16 cellular contexts compared by ENCODE assay signal in the genomic region with DNA sequence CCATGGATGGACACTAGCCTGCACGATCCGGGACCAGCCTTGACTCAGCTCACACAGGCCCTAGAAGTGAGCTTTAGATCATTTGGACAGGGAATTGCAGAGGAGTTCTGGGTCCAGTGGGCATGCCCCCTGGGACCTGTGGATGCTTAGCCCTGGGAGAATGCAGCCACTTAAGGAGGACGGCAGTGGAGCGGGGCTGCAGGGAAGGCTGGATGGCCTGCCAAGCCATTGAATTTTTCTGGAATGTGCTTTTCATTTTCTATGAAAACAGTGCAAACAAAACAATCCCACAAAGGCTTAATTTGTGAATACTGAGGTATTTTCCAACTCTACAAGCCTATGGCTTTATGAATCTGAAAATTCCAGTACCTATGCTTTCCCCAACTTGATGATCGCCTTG.
A peak's percentile ranks its signal among the peaks of the same experiment; 100 is the strongest.
DNase-seq lines count a peak whose midpoint lies in the region; ATAC-seq and TF ChIP-seq lines count a peak whose summit lies in the region.
"Had no signal": no experiment of that assay in that cellular context is flagged by ENCODE, and none has a peak within 500 bp of the region (broad histone marks: within the 10 kb centered on the region; RNA-seq: fewer than 3 reads in every experiment).

No MANE protein-coding gene starts in this region.

- H2AK5ac ChIP-seq in trophoblast cell (ENCODE audit: low read length) = peak overlapping the region; percentile 43
- no peak overlapping the region for H2AK5ac ChIP-seq in neuronal stem cell (ENCODE audit: low read depth, low read length)

- H3K4me1 Mint-ChIP-seq in CD14-positive monocyte = peaks cover 51% of the 10 kb centered on the region

- H3K9me3 ChIP-seq in RWPE2 (ENCODE audit: severe bottlenecking) (no peaks in the 10 kb centered on the region), trophoblast cell (ENCODE audit: insufficient read depth, low read depth, low read length) (no peaks in the 10 kb centered on the region), neuronal stem cell (replicated peaks in 1 of 2; ENCODE audit: control insufficient read depth in 2 of 2, insufficient read depth in 1 of 2, low read depth in 1 of 2, low read length in 2 of 2) (no peaks in the 10 kb centered on the region)
- H3K9me3 ChIP-seq: A549 had no signal

- H3K36me3 ChIP-seq in RWPE2 (ENCODE audit: low read depth) (no peaks in the 10 kb centered on the region), trophoblast cell (ENCODE audit: control insufficient read depth in 1 of 2, insufficient read depth in 2 of 2, low read length in 2 of 2) (peaks cover 2% of the 10 kb centered on the region in 2 experiments), neuronal stem cell (replicated peaks in 1 of 2; ENCODE audit: control insufficient read depth in 2 of 2, insufficient read depth in 2 of 2, low read length in 2 of 2) (no peaks in the 10 kb centered on the region)

- H2BK15ac ChIP-seq in neuronal stem cell (ENCODE audit: low read length) = no peak overlapping the region

- peaks cover 2 to 7% (median 4%) of the 10 kb centered on the region in 3 donors for H3K27me3 Mint-ChIP-seq in CD14-positive monocyte (ENCODE audit: low read depth in 3 of 3)

- no CpG with 5 or more reads among the region's 5 CpGs for WGBS in trophoblast cell (ENCODE audit: extremely low coverage, insufficient coverage, insufficient read length)
- no CpG with 5 or more reads among the region's 5 CpGs for WGBS in neuronal stem cell (ENCODE audit: extremely low coverage in 2 of 2, insufficient read length in 2 of 2, insufficient replicate concordance in 1 of 2), 2 donors

- peak overlapping the region in 1 of 2 donors; percentile 52 for H3K4me3 Mint-ChIP-seq in CD14-positive monocyte
- H3K4me3 Mint-ChIP-seq: CD4-positive, alpha-beta memory T cell had no signal

- H3K27ac Mint-ChIP-seq in CD14-positive monocyte = peak overlapping the region in 5 of 7 donors; percentile 40 to 91 (median 75)
- H3K27ac Mint-ChIP-seq: CD4-positive, alpha-beta memory T cell had no signal

- TF ChIP-seq CTCF in CD14-positive monocyte (IDR thresholded peaks at IDR 0.05) (no peak), RWPE2 (IDR thresholded peaks at IDR 0.05; ENCODE audit: poor library complexity, severe bottlenecking) (no peak), GM20000 (IDR thresholded peaks at IDR 0.05; ENCODE audit: extremely low read depth, missing control alignments) (no peak)

- DNase-seq in CD14-positive monocyte (ENCODE audit: low spot score) (no peak), RWPE2 (ENCODE audit: low spot score) (no peak), fibroblast of peridontal ligament (ENCODE audit: extremely low read depth) (peak; percentile 54), trophoblast cell (no peak), GM20000 (ENCODE audit: low spot score) (no peak), neuronal stem cell (ENCODE audit: low spot score) (no peak), iPS-NIHi11 (ENCODE audit: low spot score) (no peak)
- DNase-seq: CD4-positive, alpha-beta memory T cell; DND-41; GF-D8; NCI-H1417; NCI-H2029 treated with DMSO at 0.1 percent for 48 hours; NCI-H510A treated with DMSO at 0.1 percent for 48 hours; SIG-M5 had no signal

- no peaks in the 10 kb centered on the region for H3K36me3 Mint-ChIP-seq in CD14-positive monocyte
- H3K36me3 Mint-ChIP-seq: CD4-positive, alpha-beta memory T cell had no signal

- no peak for ATAC-seq in RWPE2 (ENCODE audit: low read depth)
- no peak for ATAC-seq in GM18858 (IDR thresholded peaks at IDR 0.05; ENCODE audit: unreplicated experiment)
- ATAC-seq: A549 had no signal

- H3K9ac ChIP-seq in trophoblast cell (ENCODE audit: low read length) = no peak overlapping the region
- H3K9ac ChIP-seq in neuronal stem cell (ENCODE audit: low read depth, low read length, poor library complexity) = no peak overlapping the region

- intact Hi-C loops in CD14-positive monocyte (cut with micrococcal nuclease) = no loop called here

- H3K79me1 ChIP-seq in trophoblast cell (ENCODE audit: low read length) (peaks cover 20% of the 10 kb centered on the region), neuronal stem cell (ENCODE audit: low read depth, low read length) (no peaks in the 10 kb centered on the region)

- peak overlapping the region; percentile 3 for H3K18ac ChIP-seq in trophoblast cell (ENCODE audit: low read length)
- no peak overlapping the region for H3K18ac ChIP-seq in neuronal stem cell (ENCODE audit: low read length)

- no peak overlapping the region for H3K4me3 ChIP-seq in RWPE2 (ENCODE audit: severe bottlenecking)
- no peak overlapping the region for H3K4me3 ChIP-seq in trophoblast cell (ENCODE audit: low read depth, low read length)
- H3K4me3 ChIP-seq in neuronal stem cell (ENCODE audit: low read length in 2 of 2) = no peak overlapping the region
- H3K4me3 ChIP-seq: A549 had no signal

- H3K4me2 ChIP-seq in trophoblast cell (ENCODE audit: low read length) (no peak overlapping the region), neuronal stem cell (ENCODE audit: insufficient read depth, low read length, poor library complexity, severe bottlenecking) (no peak overlapping the region)
- H3K4me2 ChIP-seq: A549 had no signal

- no peaks in the 10 kb centered on the region for H3K79me2 ChIP-seq in trophoblast cell (ENCODE audit: control insufficient read depth, insufficient read depth, low read length, poor library complexity)

- H2BK120ac ChIP-seq in trophoblast cell (ENCODE audit: insufficient read depth, low read length, poor library complexity) (peak overlapping the region; percentile 51), neuronal stem cell (ENCODE audit: low read depth, low read length) (no peak overlapping the region)

- H2BK12ac ChIP-seq in trophoblast cell (ENCODE audit: low read length) (peak overlapping the region; percentile 41), neuronal stem cell (ENCODE audit: low read length) (no peak overlapping the region)

- H3K23ac ChIP-seq in trophoblast cell (ENCODE audit: low read length) = no peak overlapping the region
- no peak overlapping the region for H3K23ac ChIP-seq in neuronal stem cell (ENCODE audit: low read depth, low read length, poor library complexity)

- H3K9me3 Mint-ChIP-seq in CD14-positive monocyte = peaks cover 0 to 1% (median 0%) of the 10 kb centered on the region in 7 donors

- H3K27ac ChIP-seq in RWPE2 (ENCODE audit: poor library complexity, severe bottlenecking) (peak overlapping the region; percentile 92), trophoblast cell (ENCODE audit: low read depth, low read length) (peak overlapping the region; percentile 57), neuronal stem cell (replicated peaks; ENCODE audit: low read length) (no peak overlapping the region)
- H3K27ac ChIP-seq: A549 had no signal

- H2AFZ ChIP-seq in trophoblast cell (ENCODE audit: insufficient read depth, low read length, poor library complexity) = no peak overlapping the region
- no peak overlapping the region for H2AFZ ChIP-seq in neuronal stem cell (ENCODE audit: low read length)

- H4K91ac ChIP-seq in trophoblast cell (ENCODE audit: low read depth, low read length) (peak overlapping the region; percentile 29), neuronal stem cell (ENCODE audit: low read depth, low read length, poor library complexity) (no peak overlapping the region)

- H4K8ac ChIP-seq in trophoblast cell (ENCODE audit: low read depth, low read length) = no peak overlapping the region
- H4K8ac ChIP-seq in neuronal stem cell (ENCODE audit: low read depth, low read length) = no peak overlapping the region

- H3K27me3 ChIP-seq in RWPE2 (ENCODE audit: insufficient read depth, poor library complexity, severe bottlenecking) = no peaks in the 10 kb centered on the region
- H3K27me3 ChIP-seq in trophoblast cell (ENCODE audit: insufficient read depth, low read length) = no peaks in the 10 kb centered on the region
- H3K27me3 ChIP-seq in neuronal stem cell (ENCODE audit: control insufficient read depth in 3 of 3, insufficient read depth in 3 of 3, low read depth in 1 of 3, low read length in 3 of 3) = peaks cover 0 to 11% (median 0%) of the 10 kb centered on the region in 3 experiments

- H3K4ac ChIP-seq in trophoblast cell (ENCODE audit: low read depth, low read length) (no peak overlapping the region), neuronal stem cell (ENCODE audit: low read length) (no peak overlapping the region)

- peak overlapping the region; percentile 50 for H3K14ac ChIP-seq in trophoblast cell (ENCODE audit: low read length)
- H3K14ac ChIP-seq in neuronal stem cell (ENCODE audit: low read length) = no peak overlapping the region

- no peak overlapping the region for H4K12ac ChIP-seq in trophoblast cell (ENCODE audit: low read depth, low read length)

- no peak overlapping the region for H2BK5ac ChIP-seq in trophoblast cell (ENCODE audit: low read depth, low read length, poor library complexity)
- no peak overlapping the region for H2BK5ac ChIP-seq in neuronal stem cell (ENCODE audit: low read length)

- H3K4me1 ChIP-seq in RWPE2 (ENCODE audit: insufficient read depth, poor library complexity, severe bottlenecking) (peaks cover 46% of the 10 kb centered on the region), trophoblast cell (ENCODE audit: control insufficient read depth in 1 of 2, insufficient read depth in 2 of 2, low read length in 2 of 2) (peaks cover 27 to 30% of the 10 kb centered on the region in 2 experiments), neuronal stem cell (ENCODE audit: control insufficient read depth in 2 of 2, insufficient read depth in 1 of 2, low read depth in 1 of 2, low read length in 2 of 2) (peaks cover 0 to 3% of the 10 kb centered on the region in 2 donors)
- H3K4me1 ChIP-seq: A549 had no signal
